ENCODE assay signal across 7 cellular contexts in genomic region chr19:40392894-40393517, GRCh38. TPM values are rescaled to one million over a fixed set of nuclear protein-coding genes. Genes with fewer than 3 reads are reported as not detected.
DNase-seq lines count a peak whose midpoint lies in the region; ATAC-seq and TF ChIP-seq lines count a peak whose summit lies in the region.
"Had no signal": no experiment of that assay in that cellular context is flagged by ENCODE, and none has a peak within 500 bp of the region (broad histone marks: within the 10 kb centered on the region; RNA-seq: fewer than 3 reads in every experiment).

No MANE protein-coding gene starts in this region.

- WGBS in prostate gland = 62% methylated on average over 8 of the region's 9 CpGs

- H3K9me3 ChIP-seq in prostate gland = no peaks in the 10 kb centered on the region

- intact Hi-C loops in prostate gland (cut with DNase I) = no loop called here

- H3K36me3 ChIP-seq in brain microvascular endothelial cell (replicated peaks) (no peaks in the 10 kb centered on the region), prostate gland (no peaks in the 10 kb centered on the region)

- peak; percentile 33 for TF ChIP-seq CTCF in HFF-Myc (IDR thresholded peaks at IDR 0.05; ENCODE audit: low read depth, low read length, missing control alignments)
- TF ChIP-seq CTCF in brain microvascular endothelial cell (IDR thresholded peaks at IDR 0.05; ENCODE audit: low read depth, low read length, missing control alignments) = peak; percentile 50
- TF ChIP-seq CTCF in prostate gland (IDR thresholded peaks at IDR 0.05) = peak in 3 of 4 experiments; percentile 18 to 76 (median 48)

- H3K27ac ChIP-seq in brain microvascular endothelial cell (no peak overlapping the region), prostate gland (no peak overlapping the region)

- TF ChIP-seq POLR2A in prostate gland (IDR thresholded peaks at IDR 0.05) = no peak

- in situ Hi-C loops in brain microvascular endothelial cell (cut with HindIII; ENCODE audit: low pct_ligation_motif_present, low sequenced_read_pairs) = no loop called here

- H3K4me3 ChIP-seq in HFF-Myc (replicated peaks; ENCODE audit: low read depth, low read length) (no peak overlapping the region), brain microvascular endothelial cell (ENCODE audit: low read depth, low read length) (no peak overlapping the region), prostate gland (no peak overlapping the region)

- DNase-seq in HFF-Myc (ENCODE audit: extremely low read depth, low read depth) (no peak), brain microvascular endothelial cell (no peak), prostate gland (ENCODE audit: low spot score) (peak; percentile 47), superior temporal gyrus (ENCODE audit: extremely low spot score) (no peak)
- DNase-seq in stimulated activated CD4-positive, alpha-beta T cell treated with anti-CD3 and anti-CD28 coated beads, Interleukin-1b, Interleukin-23, amount 100 ng/mL, for 48 hours = no peak
- DNase-seq: activated CD4-positive, alpha-beta T cell treated with anti-CD3 and anti-CD28 coated beads, Interleukin-2, amount 50 U/mL, for 4 hours had no signal

- H3K27me3 ChIP-seq in brain microvascular endothelial cell (replicated peaks) (no peaks in the 10 kb centered on the region), prostate gland (replicated peaks; ENCODE audit: insufficient read depth) (no peaks in the 10 kb centered on the region)

- ATAC-seq in GM19395 (IDR thresholded peaks at IDR 0.05; ENCODE audit: unreplicated experiment) = no peak

- no peaks in the 10 kb centered on the region for H3K4me1 ChIP-seq in prostate gland (replicated peaks)

RNA-seq across cellular contexts. Expression of gene HIPK4, which starts 3.0 kb away (rescaled TPM):
- 1 to 10 TPM in 1 of 2 donors, under 1 TPM in 1; 0.14 to 2.6 TPM for total RNA-seq in prostate gland

RNA-seq across cellular contexts. Expression of gene PRX, which starts 20.2 kb away (rescaled TPM):
- total RNA-seq in prostate gland = 10 to 100 TPM in 1 of 2 donors, 1 to 10 TPM in 1; 4.1 to 10.7 TPM

RNA-seq across cellular contexts. Expression of gene SERTAD1, which starts 32.8 kb away (rescaled TPM):
- total RNA-seq in prostate gland = 10 to 100 TPM; 15.9 to 19.5 TPM

RNA-seq across cellular contexts. Expression of gene PLD3, which starts 44.5 kb away (rescaled TPM):
- 100 to 1,000 TPM; 328 to 639 TPM for total RNA-seq in prostate gland

RNA-seq across cellular contexts. Expression of gene C19orf47, which starts 44.8 kb away (rescaled TPM):
- total RNA-seq in prostate gland = 10 to 100 TPM; 20.8 to 27.3 TPM
